16 cellular contexts compared by ENCODE assay signal in genomic region chr2:240324312-240325005, GRCh38.
DNase-seq lines count a peak whose midpoint lies in the region; ATAC-seq, FAIRE-seq and TF ChIP-seq lines count a peak whose summit lies in the region.
"Had no signal": no experiment of that assay in that cellular context is flagged by ENCODE, and none has a peak within 500 bp of the region (broad histone marks: within the 10 kb centered on the region; RNA-seq: fewer than 3 reads in every experiment).

No MANE protein-coding gene starts in this region.

- H3K27ac ChIP-seq in keratinocyte (ENCODE audit: control insufficient read depth, insufficient read depth, low read length): no peak overlapping the region
- H3K27ac ChIP-seq: A549 had no signal

- no peaks in the 10 kb centered on the region for H3K4me1 Mint-ChIP-seq in activated CD8-positive, alpha-beta memory T cell treated with anti-CD3 and anti-CD28 coated beads, Interleukin-2, amount 10 ng/mL, durations not matched to agents 7 days and 5 days

- CTCF ChIA-PET in activated CD8-positive, alpha-beta memory T cell treated with anti-CD3 and anti-CD28 coated beads, Interleukin-2, amount 10 ng/mL, durations not matched to agents 7 days and 5 days (lab: Charles Lee): no interaction called here

- ATAC-seq in activated CD8-positive, alpha-beta memory T cell treated with anti-CD3 and anti-CD28 coated beads, Interleukin-2, amount 10 ng/mL, durations not matched to agents 7 days and 5 days: no peak
- ATAC-seq in GM21360 (IDR thresholded peaks at IDR 0.05; ENCODE audit: unreplicated experiment): no peak
- ATAC-seq: A549 had no signal

- no peak overlapping the region for H3K9ac ChIP-seq in keratinocyte (ENCODE audit: control insufficient read depth, extremely low read depth, insufficient read depth, low read length)

- H2AFZ ChIP-seq in keratinocyte (ENCODE audit: control insufficient read depth, low read length): peak overlapping the region; percentile 69

- H3K4me3 Mint-ChIP-seq in activated CD8-positive, alpha-beta memory T cell treated with anti-CD3 and anti-CD28 coated beads, Interleukin-2, amount 10 ng/mL, durations not matched to agents 7 days and 5 days: no peak overlapping the region
- H3K4me3 Mint-ChIP-seq: H9 had no signal

- no peak overlapping the region for H3K27ac Mint-ChIP-seq in activated CD8-positive, alpha-beta memory T cell treated with anti-CD3 and anti-CD28 coated beads, Interleukin-2, amount 10 ng/mL, durations not matched to agents 7 days and 5 days
- H3K27ac Mint-ChIP-seq: H9 had no signal

- no peaks in the 10 kb centered on the region for H3K27me3 Mint-ChIP-seq in activated CD8-positive, alpha-beta memory T cell treated with anti-CD3 and anti-CD28 coated beads, Interleukin-2, amount 10 ng/mL, durations not matched to agents 7 days and 5 days

- no peaks in the 10 kb centered on the region for H3K9me3 Mint-ChIP-seq in activated CD8-positive, alpha-beta memory T cell treated with anti-CD3 and anti-CD28 coated beads, Interleukin-2, amount 10 ng/mL, durations not matched to agents 7 days and 5 days (ENCODE audit: low read depth)
- H3K9me3 Mint-ChIP-seq: H9 had no signal

- peak; percentile 67 for FAIRE-seq in keratinocyte (lab: Jason Lieb, UNC)
- FAIRE-seq: A549, D721Med had no signal

- no peak overlapping the region for H3K4me2 ChIP-seq in keratinocyte (ENCODE audit: control insufficient read depth, extremely low read depth, insufficient read depth, low read depth, low read length)
- H3K4me2 ChIP-seq: A549 had no signal

- H4K20me1 ChIP-seq in keratinocyte (ENCODE audit: control insufficient read depth, extremely low read depth, insufficient read depth, low read length): no peaks in the 10 kb centered on the region

- no peaks in the 10 kb centered on the region for H3K79me2 ChIP-seq in keratinocyte (ENCODE audit: control insufficient read depth, insufficient read depth, low read length)

- no peaks in the 10 kb centered on the region for H3K36me3 Mint-ChIP-seq in activated CD8-positive, alpha-beta memory T cell treated with anti-CD3 and anti-CD28 coated beads, Interleukin-2, amount 10 ng/mL, durations not matched to agents 7 days and 5 days

- dilution Hi-C loops in keratinocyte (cut with MboI; ENCODE audit: extremely low pct_ligation_motif_present, low sequenced_read_pairs): no loop called here

- H3K4me1 ChIP-seq in keratinocyte (ENCODE audit: control insufficient read depth, extremely low read depth, insufficient read depth, low read length): peaks cover 28% of the 10 kb centered on the region
- H3K4me1 ChIP-seq: A549 had no signal

- H3K9me1 ChIP-seq in keratinocyte (ENCODE audit: control insufficient read depth, extremely low read depth, insufficient read depth, low read length): peaks cover 2% of the 10 kb centered on the region

- no peaks in the 10 kb centered on the region for H3K36me3 ChIP-seq in keratinocyte (ENCODE audit: control insufficient read depth in 2 of 2, extremely low read depth in 1 of 2, insufficient read depth in 2 of 2, low read length in 2 of 2)

- H3K4me3 ChIP-seq in keratinocyte (ENCODE audit: control insufficient read depth in 2 of 3, extremely low read depth in 1 of 3, insufficient read depth in 2 of 3, low read depth in 1 of 3, low read length in 3 of 3): no peak overlapping the region
- H3K4me3 ChIP-seq: A549 had no signal

- H3K27me3 ChIP-seq in keratinocyte (ENCODE audit: control insufficient read depth, extremely low read depth, insufficient read depth, low read length): no peaks in the 10 kb centered on the region

- H3K9me3 ChIP-seq in keratinocyte (ENCODE audit: control insufficient read depth, low read depth, low read length): no peaks in the 10 kb centered on the region
- H3K9me3 ChIP-seq: A549 had no signal

- peak; percentile 38 for DNase-seq in activated CD8-positive, alpha-beta memory T cell treated with anti-CD3 and anti-CD28 coated beads, Interleukin-2, amount 10 ng/mL, durations not matched to agents 7 days and 5 days
- no peak for DNase-seq in activated CD8-positive, alpha-beta memory T cell treated with anti-CD3 and anti-CD28 coated beads, Interleukin-2, amount 50 U/mL, for 48 hours
- DNase-seq in D341Med (ENCODE audit: low spot score): peak; percentile 16
- DNase-seq in RPMI8226: peak; percentile 36
- no peak for DNase-seq in keratinocyte (ENCODE audit: low read depth, low spot score)
- DNase-seq in hepatic stellate cell (ENCODE audit: low spot score): no peak
- DNase-seq in COR-L47 (lab: John Stamatoyannopoulos, UW): no peak
- DNase-seq: H9; Karpas-422; NCI-H2081; NCI-H345; NCI-H526 treated with DMSO at 0.1 percent for 48 hours; NK-92 treated with Interleukin-12 subunit alpha and Interleukin-12 subunit beta, amount 100 ng/mL, for 24 hours had no signal

- no peak for TF ChIP-seq CTCF in keratinocyte (optimal IDR thresholded peaks at IDR 0.05 in 1 of 3, IDR thresholded peaks at IDR 0.05 in 1 of 3, conservative IDR thresholded peaks at IDR 0.05 in 1 of 3; ENCODE audit: extremely low read depth in 1 of 3, insufficient read depth in 2 of 3, low read length in 3 of 3)

Comparison
In these comparisons a context has a peak if more than half of its experiments do, and no peak if none do; other contexts are left out.
1. DNase-seq: peak in activated CD8-positive, alpha-beta memory T cell treated with anti-CD3 and anti-CD28 coated beads, Interleukin-2, amount 10 ng/mL, durations not matched to agents 7 days and 5 days (single experiment), D341Med (single experiment) and RPMI8226 (single experiment); none in activated CD8-positive, alpha-beta memory T cell treated with anti-CD3 and anti-CD28 coated beads, Interleukin-2, amount 50 U/mL, for 48 hours (single experiment), keratinocyte (single experiment), hepatic stellate cell (single experiment) and COR-L47 (single experiment).